In the genomic region with DNA sequence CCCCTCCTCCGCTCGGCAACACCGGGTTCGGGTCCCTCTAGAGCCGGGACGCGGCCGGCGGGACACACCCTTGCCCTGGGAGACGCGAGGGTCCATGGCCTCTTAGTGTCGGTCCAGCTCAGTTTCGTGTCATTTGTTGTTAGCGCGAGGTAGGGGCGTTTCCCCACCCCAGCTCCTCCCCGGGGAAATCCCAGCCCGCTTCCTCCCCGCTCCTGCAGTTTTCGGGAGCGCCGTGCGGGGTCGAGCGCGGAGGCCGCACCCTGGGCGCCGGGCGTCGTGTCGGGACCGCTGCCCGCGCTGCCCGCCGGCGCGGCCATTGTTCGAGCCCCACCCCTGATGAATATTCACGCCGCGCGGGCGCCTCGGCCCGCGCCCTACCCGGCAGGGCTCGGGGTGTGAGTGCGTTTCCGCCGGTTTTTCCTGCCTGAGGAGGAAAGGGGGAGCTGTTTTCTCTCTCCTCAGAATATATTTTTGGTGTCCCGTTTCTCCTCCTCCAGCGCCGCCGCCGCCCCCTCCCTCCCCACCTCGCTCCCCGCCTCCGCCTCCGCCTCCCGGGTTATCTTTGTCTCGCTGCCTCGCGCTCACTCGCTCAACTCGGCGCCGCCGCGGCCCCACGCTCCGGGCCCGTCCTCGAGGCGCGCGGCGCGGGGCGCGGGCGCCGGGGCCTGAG, we compare ENCODE assay signal across 8 cellular contexts. TPM values are rescaled to one million over a fixed set of nuclear protein-coding genes. Genes with fewer than 3 reads are reported as not detected.
A peak's percentile ranks its signal among the peaks of the same experiment; 100 is the strongest.
DNase-seq lines count a peak whose midpoint lies in the region; TF ChIP-seq lines count a peak whose summit lies in the region.

A gene (plus strand): TSS at position 584 of the 670 bp plus-strand sequence. CDS start 374 bp downstream, outside the sequence.

- peaks cover 24% of the 10 kb centered on the region for H3K4me1 Mint-ChIP-seq in activated naive CD4-positive, alpha-beta T cell treated with anti-CD3 and anti-CD28 coated beads, Interleukin-2, amount 50 U/mL, for 24 hours

- WGBS in neuronal stem cell (ENCODE audit: extremely low coverage in 2 of 2, insufficient read length in 2 of 2, insufficient replicate concordance in 1 of 2), 2 donors = no CpG with 5 or more reads among the region's 85 CpGs

- DNase-seq in CD1c-positive myeloid dendritic cell (ENCODE audit: extremely low spot score) (peak; percentile 78), GM20000 (ENCODE audit: low spot score) (peak; percentile 77), SKM-1 (lab: John Stamatoyannopoulos, UW; ENCODE audit: unreplicated experiment) (peak; percentile 58), globus pallidus (ENCODE audit: low spot score) (peak; percentile 89), neuronal stem cell (ENCODE audit: low spot score) (peak; percentile 67)

- peak within 1 kb of the TSS; percentile 98 for H3K18ac ChIP-seq in neuronal stem cell (ENCODE audit: low read length)

- peak within 1 kb of the TSS; percentile 90 for H3K4me3 Mint-ChIP-seq in activated naive CD4-positive, alpha-beta T cell treated with anti-CD3 and anti-CD28 coated beads, Interleukin-2, amount 50 U/mL, for 24 hours

- peak within 1 kb of the TSS; percentile 75 for H3K9ac ChIP-seq in neuronal stem cell (ENCODE audit: low read depth, low read length, poor library complexity)

- H4K8ac ChIP-seq in neuronal stem cell (ENCODE audit: low read depth, low read length) = peak within 1 kb of the TSS; percentile 52

- H2AK5ac ChIP-seq in neuronal stem cell (ENCODE audit: low read depth, low read length) = no peak within 1 kb of the TSS

- no peak within 1 kb of the TSS for H2BK15ac ChIP-seq in neuronal stem cell (ENCODE audit: low read length)

- peak within 1 kb of the TSS; percentile 20 for H3K23ac ChIP-seq in neuronal stem cell (ENCODE audit: low read depth, low read length, poor library complexity)

- no peak within 1 kb of the TSS for H3K4ac ChIP-seq in neuronal stem cell (ENCODE audit: low read length)

- H4K91ac ChIP-seq in neuronal stem cell (ENCODE audit: low read depth, low read length, poor library complexity) = no peak within 1 kb of the TSS

- peak within 1 kb of the TSS; percentile 35 for H2BK5ac ChIP-seq in neuronal stem cell (ENCODE audit: low read length)

- no peak within 1 kb of the TSS for H3K14ac ChIP-seq in neuronal stem cell (ENCODE audit: low read length)

- H2BK12ac ChIP-seq in neuronal stem cell (ENCODE audit: low read length) = no peak within 1 kb of the TSS

- no peaks in the 10 kb centered on the region for H3K27me3 ChIP-seq in neuronal stem cell (ENCODE audit: control insufficient read depth in 3 of 3, insufficient read depth in 3 of 3, low read depth in 1 of 3, low read length in 3 of 3)

- H3K4me3 ChIP-seq in neuronal stem cell (ENCODE audit: low read length in 2 of 2) = peak within 1 kb of the TSS; percentile 81 to 95

- peaks cover 5% of the 10 kb centered on the region for H3K36me3 Mint-ChIP-seq in activated naive CD4-positive, alpha-beta T cell treated with anti-CD3 and anti-CD28 coated beads, Interleukin-2, amount 50 U/mL, for 24 hours

- H3K27ac ChIP-seq in neuronal stem cell (replicated peaks; ENCODE audit: low read length) = peak within 1 kb of the TSS; percentile 67

- H3K9me3 Mint-ChIP-seq in activated naive CD4-positive, alpha-beta T cell treated with anti-CD3 and anti-CD28 coated beads, Interleukin-2, amount 50 U/mL, for 24 hours = no peaks in the 10 kb centered on the region

- H3K27me3 Mint-ChIP-seq in activated naive CD4-positive, alpha-beta T cell treated with anti-CD3 and anti-CD28 coated beads, Interleukin-2, amount 50 U/mL, for 24 hours = no peaks in the 10 kb centered on the region

- no peak for TF ChIP-seq CTCF in GM20000 (IDR thresholded peaks at IDR 0.05; ENCODE audit: extremely low read depth, missing control alignments)
- TF ChIP-seq CTCF in LNCAP (IDR thresholded peaks at IDR 0.05) = peak; percentile 13; the same call in 1 of the 2 replicates
- no peak for TF ChIP-seq CTCF in subcutaneous adipose tissue (IDR thresholded peaks at IDR 0.05; ENCODE audit: low read depth)

- H2AFZ ChIP-seq in neuronal stem cell (ENCODE audit: low read length) = peak within 1 kb of the TSS; percentile 99

- H2BK120ac ChIP-seq in neuronal stem cell (ENCODE audit: low read depth, low read length) = peak within 1 kb of the TSS; percentile 51

- H3K4me2 ChIP-seq in neuronal stem cell (ENCODE audit: insufficient read depth, low read length, poor library complexity, severe bottlenecking) = peak within 1 kb of the TSS; percentile 66

- peaks cover 6 to 18% of the 10 kb centered on the region in 2 donors for H3K4me1 ChIP-seq in neuronal stem cell (ENCODE audit: control insufficient read depth in 2 of 2, insufficient read depth in 1 of 2, low read depth in 1 of 2, low read length in 2 of 2)

- peak within 1 kb of the TSS; percentile 90 for H3K27ac Mint-ChIP-seq in activated naive CD4-positive, alpha-beta T cell treated with anti-CD3 and anti-CD28 coated beads, Interleukin-2, amount 50 U/mL, for 24 hours

- no peaks in the 10 kb centered on the region for H3K79me1 ChIP-seq in neuronal stem cell (ENCODE audit: low read depth, low read length)

- H3K9me3 ChIP-seq in neuronal stem cell (replicated peaks in 1 of 2; ENCODE audit: control insufficient read depth in 2 of 2, insufficient read depth in 1 of 2, low read depth in 1 of 2, low read length in 2 of 2) = peaks cover 0 to 5% of the 10 kb centered on the region in 2 donors

- peaks cover 0 to 21% of the 10 kb centered on the region in 2 donors for H3K36me3 ChIP-seq in neuronal stem cell (replicated peaks in 1 of 2; ENCODE audit: control insufficient read depth in 2 of 2, insufficient read depth in 2 of 2, low read length in 2 of 2)

RNA-seq across cellular contexts. Expression of the gene that starts here (rescaled TPM):
- 89.8 TPM for polyA plus RNA-seq in neuronal stem cell (2013, experiment 1 of 2)
- polyA plus RNA-seq in neuronal stem cell (2013, experiment 2 of 2) = 89.7 TPM
- 100 to 1,000 TPM in 1 of 4 donors, 10 to 100 TPM in 3; 79.3 to 104 (median 95.0) TPM for total RNA-seq in subcutaneous adipose tissue

Comparison
In these comparisons a context has a peak if more than half of its experiments do, and no peak if none do; other contexts are left out.
1. Peak in every context shown above with its lines: DNase-seq, H3K4me3 ChIP-seq and H3K27ac ChIP-seq.